ENCODE assay signal across 17 cellular contexts in genomic region chr7:26345837-26346236, GRCh38. TPM values are rescaled to one million over a fixed set of nuclear protein-coding genes. Genes with fewer than 3 reads are reported as not detected.
DNase-seq lines count a peak whose midpoint lies in the region; ATAC-seq, FAIRE-seq and TF ChIP-seq lines count a peak whose summit lies in the region.
"Had no signal": no experiment of that assay in that cellular context is flagged by ENCODE, and none has a peak within 500 bp of the region (broad histone marks: within the 10 kb centered on the region; RNA-seq: fewer than 3 reads in every experiment).

No MANE protein-coding gene starts in this region.

- H3K27ac ChIP-seq in PC-3 (ENCODE audit: low read length) (peak overlapping the region; percentile 73), H1 (ENCODE audit: low read depth, low read length) (no peak overlapping the region), neuronal stem cell (replicated peaks; ENCODE audit: low read length) (no peak overlapping the region), esophagus squamous epithelium (no peak overlapping the region)
- H3K27ac ChIP-seq: A549, BLaER1 had no signal

- peak; percentile 9 for DNase-seq in ELF-1 (ENCODE audit: low read depth, low spot score)
- no peak for DNase-seq in PC-3
- DNase-seq in H1 (ENCODE audit: low read depth in 1 of 2, low spot score in 2 of 2) = no peak
- DNase-seq in neuronal stem cell (ENCODE audit: low spot score) = no peak
- DNase-seq in GDM1 (lab: John Stamatoyannopoulos, UW) = no peak
- DNase-seq in esophagus squamous epithelium (lab: John Stamatoyannopoulos, UW) = no peak
- no peak for DNase-seq in NCI-H2081 (lab: John Stamatoyannopoulos, UW)
- DNase-seq: DMS79, NCI-H187, NCI-H2227 treated with DMSO at 0.1 percent for 48 hours, NCI-H510A treated with DMSO at 0.1 percent for 48 hours, NCI-H774, SIG-M5 had no signal

- no peaks in the 10 kb centered on the region for H3K79me2 ChIP-seq in PC-3 (ENCODE audit: low read length)
- no peaks in the 10 kb centered on the region for H3K79me2 ChIP-seq in H1 (ENCODE audit: control insufficient read depth in 1 of 2, insufficient read depth in 2 of 2, low read length in 2 of 2)

- H4K91ac ChIP-seq in H1 (replicated peaks; ENCODE audit: insufficient read length, low read length) (no peak overlapping the region), neuronal stem cell (ENCODE audit: low read depth, low read length, poor library complexity) (no peak overlapping the region)

- BruUV-seq in PC-3 (replicated peaks; lab: Mats Ljungman, UMichigan) = no TSS peak

- FAIRE-seq in H1 (lab: Jason Lieb, UNC) = no peak
- FAIRE-seq: A549, D721Med had no signal

- TF ChIP-seq CTCF in PC-3 (conservative IDR thresholded peaks at IDR 0.05; ENCODE audit: low read depth, low read length) (no peak), H1 (IDR thresholded peaks at IDR 0.05; ENCODE audit: control extremely low read depth in 1 of 3, insufficient read depth in 1 of 3, low read depth in 1 of 3, low read length in 3 of 3) (no peak), esophagus squamous epithelium (IDR thresholded peaks at IDR 0.05) (no peak)

- no peaks in the 10 kb centered on the region for H3K9me2 ChIP-seq in PC-3 (replicated peaks; ENCODE audit: low read length)

- intact Hi-C loops in PC-3 (cut with micrococcal nuclease) = loop anchor here (5.0 kb wide), 1 partner anchor 34 kb away; no protein-coding TSS in a partner anchor
- intact Hi-C loops in esophagus squamous epithelium (cut with DNase I) = no loop called here

- 93% methylated on average over 6 of the region's 9 CpGs; no CpG with 5 or more reads in 1 of the 2 experiments for WGBS in H1 (ENCODE audit: extremely low coverage in 1 of 2, insufficient coverage in 1 of 2, insufficient read length in 1 of 2, insufficient replicate concordance in 2 of 2, low coverage in 1 of 2, low lambda C conversion rate in 2 of 2, missing lambda C conversion rate in 1 of 2), 2 experiments
- no CpG with 5 or more reads among the region's 9 CpGs for WGBS in neuronal stem cell (ENCODE audit: extremely low coverage in 2 of 2, insufficient read length in 2 of 2, insufficient replicate concordance in 1 of 2), 2 donors
- WGBS in esophagus squamous epithelium, 2 donors = 95 to 99% methylated on average over 9 of the region's 9 CpGs

- H4K8ac ChIP-seq in H1 (ENCODE audit: extremely low read depth, insufficient read depth, low read length) = peak overlapping the region; percentile 6; the same call in 1 of the 2 replicates
- no peak overlapping the region for H4K8ac ChIP-seq in neuronal stem cell (ENCODE audit: low read depth, low read length)

- H4K5ac ChIP-seq in H1 (ENCODE audit: insufficient read length, low read depth, low read length) = no peak overlapping the region

- no peaks in the 10 kb centered on the region for H3F3A ChIP-seq in PC-3 (ENCODE audit: low read length, unreplicated experiment)

- H3K18ac ChIP-seq in H1 (ENCODE audit: extremely low read depth, low read length) (no peak overlapping the region), neuronal stem cell (ENCODE audit: low read length) (no peak overlapping the region)

- H3K9me3 ChIP-seq in PC-3 (ENCODE audit: low read length) = no peaks in the 10 kb centered on the region
- no peaks in the 10 kb centered on the region for H3K9me3 ChIP-seq in H1 (ENCODE audit: insufficient read depth in 2 of 2, low read depth in 1 of 2, low read length in 1 of 2)
- H3K9me3 ChIP-seq in neuronal stem cell (replicated peaks in 1 of 2; ENCODE audit: control insufficient read depth in 2 of 2, insufficient read depth in 1 of 2, low read depth in 1 of 2, low read length in 2 of 2) = no peaks in the 10 kb centered on the region
- no peaks in the 10 kb centered on the region for H3K9me3 ChIP-seq in esophagus squamous epithelium
- H3K9me3 ChIP-seq: A549, BLaER1 had no signal

- H2BK12ac ChIP-seq in H1 (ENCODE audit: low read depth, low read length) = no peak overlapping the region
- H2BK12ac ChIP-seq in neuronal stem cell (ENCODE audit: low read length) = peak overlapping the region; percentile 35

- H3K4ac ChIP-seq in H1 (replicated peaks; ENCODE audit: insufficient read length, low read depth, low read length) = no peak overlapping the region
- no peak overlapping the region for H3K4ac ChIP-seq in neuronal stem cell (ENCODE audit: low read length)

- no peak for ATAC-seq in PC-3
- ATAC-seq: SK-N-SH treated with all-trans-retinoic acid at 6 μM for 48 hours had no signal

- H2BK20ac ChIP-seq in H1 (ENCODE audit: low read length) = no peak overlapping the region

- H2AK5ac ChIP-seq in H1 (ENCODE audit: low read depth, low read length) (no peak overlapping the region), neuronal stem cell (ENCODE audit: low read depth, low read length) (no peak overlapping the region)

- no peak for TF ChIP-seq EP300 in H1 (IDR thresholded peaks at IDR 0.05; ENCODE audit: borderline replicate concordance in 1 of 2, low read depth in 2 of 2, low read length in 2 of 2)

- H3K9ac ChIP-seq in PC-3 (ENCODE audit: low read length) = no peak overlapping the region
- no peak overlapping the region for H3K9ac ChIP-seq in H1 (replicated peaks in 1 of 4; ENCODE audit: extremely low read depth in 1 of 4, low read depth in 3 of 4, low read length in 3 of 4)
- no peak overlapping the region for H3K9ac ChIP-seq in neuronal stem cell (ENCODE audit: low read depth, low read length, poor library complexity)
- H3K9ac ChIP-seq: BLaER1 had no signal

- peaks cover 27% of the 10 kb centered on the region for H3K4me1 ChIP-seq in PC-3 (ENCODE audit: insufficient read depth, low read length)
- H3K4me1 ChIP-seq in H1 (replicated peaks in 1 of 4; ENCODE audit: control insufficient read depth in 3 of 4, insufficient read depth in 4 of 4, low read length in 3 of 4) = no peaks in the 10 kb centered on the region; a peak in 4 of 7 replicates
- H3K4me1 ChIP-seq in neuronal stem cell (ENCODE audit: control insufficient read depth in 2 of 2, insufficient read depth in 1 of 2, low read depth in 1 of 2, low read length in 2 of 2) = peaks cover 0 to 4% of the 10 kb centered on the region in 2 donors
- peaks cover 0 to 22% (median 0%) of the 10 kb centered on the region in 3 donors for H3K4me1 ChIP-seq in esophagus squamous epithelium
- H3K4me1 ChIP-seq: BLaER1 had no signal

- H3K14ac ChIP-seq in H1 (ENCODE audit: insufficient read length) = no peak overlapping the region
- H3K14ac ChIP-seq in neuronal stem cell (ENCODE audit: low read length) = peak overlapping the region; percentile 66

- CTCF ChIA-PET in PC-3 (lab: Charles Lee) (interaction anchor here (0.5 kb wide), 1 partner anchor 239 kb away, joined by 15 read pairs; no protein-coding TSS in a partner anchor), H1 (lab: Charles Lee; ENCODE audit: partially characterized antibody) (interaction anchor here (0.6 to 1.3 kb wide), 2 partner anchors 53 to 124 kb away, joined by 3 read pairs; no protein-coding TSS in a partner anchor)

- H3K79me1 ChIP-seq in H1 (ENCODE audit: low read depth, low read length) = no peaks in the 10 kb centered on the region
- no peaks in the 10 kb centered on the region for H3K79me1 ChIP-seq in neuronal stem cell (ENCODE audit: low read depth, low read length)

- H3K23ac ChIP-seq in H1 (ENCODE audit: insufficient read length) (no peak overlapping the region), neuronal stem cell (ENCODE audit: low read depth, low read length, poor library complexity) (peak overlapping the region; percentile 92)

- no peak overlapping the region for H2BK5ac ChIP-seq in H1 (ENCODE audit: low read depth, low read length)
- H2BK5ac ChIP-seq in neuronal stem cell (ENCODE audit: low read length) = no peak overlapping the region

- H3K56ac ChIP-seq in H1 (replicated peaks; ENCODE audit: insufficient read length, low read depth, low read length) = no peak overlapping the region

- POLR2A ChIA-PET in PC-3 (lab: Charles Lee; ENCODE audit: unreplicated experiment) = no interaction called here
- POLR2A ChIA-PET in H1 (lab: Charles Lee; ENCODE audit: partially characterized antibody) = interaction anchor here (0.9 to 2.1 kb wide), 4 partner anchors 138 to 148 kb away, joined by 3 to 6 read pairs (median 4); partner anchors contain the start of gene CBX3

- H2BK120ac ChIP-seq in H1 (replicated peaks; ENCODE audit: low read depth, low read length) (no peak overlapping the region), neuronal stem cell (ENCODE audit: low read depth, low read length) (no peak overlapping the region)

- H3K27me3 ChIP-seq in PC-3 (ENCODE audit: low read length) = no peaks in the 10 kb centered on the region
- no peaks in the 10 kb centered on the region for H3K27me3 ChIP-seq in H1 (replicated peaks in 1 of 4; ENCODE audit: control insufficient read depth in 3 of 4, extremely low read depth in 1 of 4, insufficient read depth in 3 of 4, low read length in 3 of 4)
- H3K27me3 ChIP-seq in neuronal stem cell (ENCODE audit: control insufficient read depth in 3 of 3, insufficient read depth in 3 of 3, low read depth in 1 of 3, low read length in 3 of 3) = no peaks in the 10 kb centered on the region
- H3K27me3 ChIP-seq in esophagus squamous epithelium = no peaks in the 10 kb centered on the region
- H3K27me3 ChIP-seq: BLaER1 had no signal

- no peak overlapping the region for H3K4me2 ChIP-seq in PC-3 (ENCODE audit: low read length)
- H3K4me2 ChIP-seq in H1 (ENCODE audit: insufficient read depth in 1 of 2, low read depth in 2 of 2, low read length in 2 of 2) = no peak overlapping the region
- no peak overlapping the region for H3K4me2 ChIP-seq in neuronal stem cell (ENCODE audit: insufficient read depth, low read length, poor library complexity, severe bottlenecking)
- H3K4me2 ChIP-seq: A549, BLaER1 had no signal

- no peaks in the 10 kb centered on the region for H3K23me2 ChIP-seq in H1 (ENCODE audit: low read depth, low read length)

- H2AFZ ChIP-seq in PC-3 (ENCODE audit: low read length) = no peak overlapping the region
- H2AFZ ChIP-seq in H1 (ENCODE audit: low read length) = no peak overlapping the region
- no peak overlapping the region for H2AFZ ChIP-seq in neuronal stem cell (ENCODE audit: low read length)

- H3K4me3 ChIP-seq in PC-3 (ENCODE audit: low read length) = no peak overlapping the region
- no peak overlapping the region for H3K4me3 ChIP-seq in H1 (ENCODE audit: extremely low read depth in 1 of 4, insufficient read depth in 2 of 4, low read depth in 3 of 4, low read length in 4 of 4)
- no peak overlapping the region for H3K4me3 ChIP-seq in neuronal stem cell (ENCODE audit: low read length in 2 of 2)
- H3K4me3 ChIP-seq in esophagus squamous epithelium = no peak overlapping the region
- H3K4me3 ChIP-seq: A549, BLaER1 had no signal

- TF ChIP-seq POLR2A in H1 (IDR thresholded peaks at IDR 0.05; ENCODE audit: control extremely low read depth in 1 of 2, low read depth in 2 of 2, low read length in 2 of 2) (no peak), esophagus squamous epithelium (IDR thresholded peaks at IDR 0.05) (no peak)

- H2BK15ac ChIP-seq in H1 (ENCODE audit: low read length) (no peak overlapping the region), neuronal stem cell (ENCODE audit: low read length) (no peak overlapping the region)

- H3K36me3 ChIP-seq in PC-3 (ENCODE audit: low read depth, low read length) = no peaks in the 10 kb centered on the region
- H3K36me3 ChIP-seq in H1 (ENCODE audit: control insufficient read depth in 2 of 4, insufficient read depth in 4 of 4, low read length in 3 of 4) = no peaks in the 10 kb centered on the region
- peaks cover 0 to 2% of the 10 kb centered on the region in 2 donors for H3K36me3 ChIP-seq in neuronal stem cell (replicated peaks in 1 of 2; ENCODE audit: control insufficient read depth in 2 of 2, insufficient read depth in 2 of 2, low read length in 2 of 2)
- H3K36me3 ChIP-seq in esophagus squamous epithelium = no peaks in the 10 kb centered on the region

- H4K20me1 ChIP-seq in PC-3 (ENCODE audit: low read length) (no peaks in the 10 kb centered on the region), H1 (replicated peaks in 1 of 2; ENCODE audit: control insufficient read depth in 1 of 2, insufficient read depth in 2 of 2, low read length in 2 of 2) (no peaks in the 10 kb centered on the region)
- H4K20me1 ChIP-seq: BLaER1 had no signal

- TF ChIP-seq RAD21 in H1 (IDR thresholded peaks at IDR 0.05 in 1 of 2, conservative IDR thresholded peaks at IDR 0.05 in 1 of 2; ENCODE audit: low read depth in 2 of 2, low read length in 2 of 2) = peak in 1 of 2 experiments; percentile 3; a peak in 1 of 4 replicates

RNA-seq across cellular contexts. Expression of gene SNX10, which starts 54.2 kb away (rescaled TPM):
- 6.2 and 7.9 TPM in 2 replicates for total RNA-seq in PC-3 (2014; rRNA removed)
- 9.6 and 9.9 TPM in 2 replicates for total RNA-seq in H1 (2021; fragmentation: NEBNext Ultra II Directional; extraction: Animal tissue kit (Norgen Biotek cat#: 25700))
- polyA plus RNA-seq in H1 (2011; rRNA removed) = 1.9 and 4.4 TPM in 2 replicates
- polyA plus RNA-seq in H1 (2011; cell fraction: cytosol; rRNA removed) = 5.2 TPM
- polyA plus RNA-seq in H1 (2011; cell fraction: nucleus; rRNA removed) = 4.8 TPM
- 6.5 to 9.6 TPM (median 8.0 TPM) in 4 replicates for polyA plus RNA-seq in H1 (2012, experiment 1 of 2)
- polyA plus RNA-seq in H1 (2012, experiment 2 of 2) = 0.58 TPM
- polyA plus RNA-seq in H1 (2013, experiment 1 of 2) = 11.1 TPM
- polyA plus RNA-seq in H1 (2013, experiment 2 of 2) = 10.9 TPM
- 6.8 and 8.4 TPM in 2 replicates for polyA minus RNA-seq in H1 (2011; rRNA and poly(A)+ RNA removed)
- 3.8 TPM for polyA minus RNA-seq in H1 (2011; cell fraction: cytosol; rRNA and poly(A)+ RNA removed)
- polyA minus RNA-seq in H1 (2011; cell fraction: nucleus; rRNA and poly(A)+ RNA removed) = 7.8 TPM
- 9.4 TPM for polyA plus RNA-seq in neuronal stem cell (2013, experiment 1 of 2)
- 9.6 TPM for polyA plus RNA-seq in neuronal stem cell (2013, experiment 2 of 2)
- 1 to 10 TPM in 3 of 4 donors, not detected in 1; 2.7 to 7.4 (median 3.6) TPM for total RNA-seq in esophagus squamous epithelium
